In genomic region chr16:15682105-15682570, GRCh38 we compare ENCODE assay signal across 1 cellular context.
TF ChIP-seq lines count a peak whose summit lies in the region.

No MANE protein-coding gene starts in this region.

TF ChIP-seq in HepG2, 621 proteins besides CTCF, POLR2A, EP300 and RAD21 (continued from another document and continues in another):
- TF ChIP-seq NFAT5 (CRISPR knock-in tag; IDR thresholded peaks at IDR 0.05) (no peak), ZNF207 (IDR thresholded peaks at IDR 0.05; ENCODE audit: borderline replicate concordance) (no peak), MIER2 (CRISPR knock-in tag; IDR thresholded peaks at IDR 0.05) (no peak), TIGD3 (CRISPR knock-in tag; IDR thresholded peaks at IDR 0.05; ENCODE audit: borderline replicate concordance) (no peak), ZNF10 (CRISPR knock-in tag; IDR thresholded peaks at IDR 0.05; ENCODE audit: borderline replicate concordance, low read depth) (no peak), ZNF737 (CRISPR knock-in tag; IDR thresholded peaks at IDR 0.05; ENCODE audit: borderline replicate concordance) (no peak), POLR2AphosphoS5 (IDR thresholded peaks at IDR 0.05; ENCODE audit: low read depth, low read length) (no peak), ZNF160 (CRISPR knock-in tag; IDR thresholded peaks at IDR 0.05) (no peak), NR2F1 (CRISPR knock-in tag; IDR thresholded peaks at IDR 0.05) (peak in 1 of 2 experiments; percentile 22; a peak in 1 of 4 replicates), TBX3 (IDR thresholded peaks at IDR 0.05; ENCODE audit: borderline replicate concordance) (no peak), GRHL1 (CRISPR knock-in tag; conservative IDR thresholded peaks at IDR 0.05) (no peak), REXO4 (CRISPR knock-in tag; IDR thresholded peaks at IDR 0.05; ENCODE audit: borderline replicate concordance) (no peak), ZBTB10 (CRISPR knock-in tag; IDR thresholded peaks at IDR 0.05; ENCODE audit: borderline replicate concordance) (no peak), ZNF619 (CRISPR knock-in tag; IDR thresholded peaks at IDR 0.05) (no peak), FOXO1 (CRISPR knock-in tag; IDR thresholded peaks at IDR 0.05) (peak; percentile 42; the same call in 1 of the 2 replicates), STAT6 (CRISPR knock-in tag; IDR thresholded peaks at IDR 0.05; ENCODE audit: borderline replicate concordance) (no peak), HIVEP1 (CRISPR knock-in tag; IDR thresholded peaks at IDR 0.05) (no peak), THAP9 (CRISPR knock-in tag; IDR thresholded peaks at IDR 0.05; ENCODE audit: borderline replicate concordance) (no peak), ZNF414 (CRISPR knock-in tag; IDR thresholded peaks at IDR 0.05) (no peak), ZNF383 (CRISPR knock-in tag; IDR thresholded peaks at IDR 0.05; ENCODE audit: borderline replicate concordance) (no peak), ZSCAN29 (CRISPR knock-in tag; conservative IDR thresholded peaks at IDR 0.05) (no peak), PATZ1 (CRISPR knock-in tag; IDR thresholded peaks at IDR 0.05) (peak; percentile 38; the same call in 1 of the 2 replicates), BORCS8-MEF2B (CRISPR knock-in tag; IDR thresholded peaks at IDR 0.05) (no peak), ZNF513 (CRISPR knock-in tag; conservative IDR thresholded peaks at IDR 0.05) (no peak), FOXP4 (CRISPR knock-in tag; IDR thresholded peaks at IDR 0.05) (peak; percentile 30; the same call in 1 of the 2 replicates), BCL6 (CRISPR knock-in tag; IDR thresholded peaks at IDR 0.05) (peak; percentile 61)
